Comparison of ENCODE assay signal across 8 cellular contexts in genomic region chrX:84188320-84188834, GRCh38. TPM values are rescaled to one million over a fixed set of nuclear protein-coding genes. Genes with fewer than 3 reads are reported as not detected.
DNase-seq lines count a peak whose midpoint lies in the region; ATAC-seq and TF ChIP-seq lines count a peak whose summit lies in the region.

No MANE protein-coding gene starts in this region.

- H3F3A ChIP-seq in smooth muscle cell (ENCODE audit: low read depth), result no peaks in the 10 kb centered on the region

- H3K9me3 ChIP-seq in breast epithelium, result no peaks in the 10 kb centered on the region
- no peaks in the 10 kb centered on the region for H3K9me3 ChIP-seq in smooth muscle cell (replicated peaks; ENCODE audit: low read depth)

- TF ChIP-seq POLR2A in breast epithelium (IDR thresholded peaks at IDR 0.05), result no peak

- H4K20me1 ChIP-seq in smooth muscle cell (ENCODE audit: low read depth), result no peaks in the 10 kb centered on the region

- DNase-seq in GM03348 (ENCODE audit: low spot score) (peak; percentile 55), NCI-H2227 treated with DMSO at 0.1 percent for 48 hours (lab: John Stamatoyannopoulos, UW) (peak; percentile 76), breast epithelium (ENCODE audit: low spot score in 2 of 2) (peak; percentile 35 to 50), inferior parietal cortex (ENCODE audit: extremely low spot score) (peak; percentile 34), smooth muscle cell (lab: John Stamatoyannopoulos, UW; ENCODE audit: unreplicated experiment) (peak; percentile 18), RWPE1 (ENCODE audit: low spot score) (no peak)
- DNase-seq in stimulated activated CD4-positive, alpha-beta T cell treated with anti-CD3 and anti-CD28 coated beads, Interleukin-1b, Interleukin-23, amount 100 ng/mL, for 48 hours, result no peak

- H3K79me2 ChIP-seq in smooth muscle cell (ENCODE audit: low read depth), result no peaks in the 10 kb centered on the region

- no peaks in the 10 kb centered on the region for H3K36me3 ChIP-seq in breast epithelium
- H3K36me3 ChIP-seq in smooth muscle cell (ENCODE audit: low read depth), result no peaks in the 10 kb centered on the region

- POLR2A ChIA-PET in RWPE1 (lab: Yijun Ruan, JAX; ENCODE audit: low non-redundant PET), result no interaction called here

- CTCF ChIA-PET in RWPE1 (lab: Yijun Ruan, JAX), result no interaction called here

- H2AFZ ChIP-seq in smooth muscle cell (ENCODE audit: low read depth), result peak overlapping the region; percentile 54

- H3K27ac ChIP-seq in breast epithelium (peak overlapping the region; percentile 69 to 88), smooth muscle cell (ENCODE audit: low read depth) (no peak overlapping the region), RWPE1 (no peak overlapping the region)

- WGBS in smooth muscle cell (ENCODE audit: low lambda C conversion rate), result 44% methylated on average over 11 of the region's 19 CpGs

- intact Hi-C loops in breast epithelium (cut with DNase I; ENCODE audit: low total_unique reads), result no loop called here

- H3K27me3 ChIP-seq in breast epithelium (peaks cover 0 to 11% of the 10 kb centered on the region in 2 donors), smooth muscle cell (ENCODE audit: low read depth) (no peaks in the 10 kb centered on the region)

- H3K4me3 ChIP-seq in breast epithelium (peak overlapping the region; percentile 52 to 79 (median 63)), smooth muscle cell (peak overlapping the region; percentile 65)

- no peak overlapping the region for H3K9ac ChIP-seq in smooth muscle cell (ENCODE audit: low read depth)

- H3K4me2 ChIP-seq in smooth muscle cell, result peak overlapping the region; percentile 86

- ATAC-seq in HG02588 (IDR thresholded peaks at IDR 0.05; ENCODE audit: unreplicated experiment), result peak; percentile 62

- TF ChIP-seq CTCF in breast epithelium (IDR thresholded peaks at IDR 0.05) (no peak), smooth muscle cell (IDR thresholded peaks at IDR 0.05; ENCODE audit: borderline replicate concordance, insufficient read depth, poor library complexity, severe bottlenecking) (no peak), RWPE1 (conservative IDR thresholded peaks at IDR 0.05; ENCODE audit: low read depth) (no peak)

- H3K4me1 ChIP-seq in breast epithelium (no peaks in the 10 kb centered on the region), smooth muscle cell (ENCODE audit: low read depth) (peaks cover 3% of the 10 kb centered on the region)

RNA-seq across cellular contexts. Expression of gene RPS6KA6, which starts 0.4 kb away (rescaled TPM):
- total RNA-seq in breast epithelium, result 1 to 10 TPM in 2 of 3 donors, under 1 TPM in 1; 0.96 to 5.9 (median 5.2) TPM
- 4.4 and 6.9 TPM in 2 replicates for total RNA-seq in smooth muscle cell
- 0.98 and 2.1 TPM in 2 replicates for polyA plus RNA-seq in smooth muscle cell

Comparison
In these comparisons a context has a peak if more than half of its experiments do, and no peak if none do; other contexts are left out.
1. DNase-seq: peak in GM03348 (single experiment), NCI-H2227 treated with DMSO at 0.1 percent for 48 hours (single experiment), breast epithelium (2 of 2), inferior parietal cortex (single experiment) and smooth muscle cell (single experiment); none in stimulated activated CD4-positive, alpha-beta T cell treated with anti-CD3 and anti-CD28 coated beads, Interleukin-1b, Interleukin-23, amount 100 ng/mL, for 48 hours (single experiment) and RWPE1 (single experiment).
2. H3K27ac ChIP-seq: peak in breast epithelium (2 of 2); none in smooth muscle cell (single experiment) and RWPE1 (single experiment).